25 cellular contexts compared by ENCODE assay signal in genomic region chr5:108898257-108898656, GRCh38.
"Had no signal": no experiment of that assay in that cellular context is flagged by ENCODE, and none has a peak within 500 bp of the region (broad histone marks: within the 10 kb centered on the region; RNA-seq: fewer than 3 reads in every experiment).

No MANE protein-coding gene starts in this region.

- DNase-seq: colonic mucosa; cortex of kidney; effector CD8-positive, alpha-beta T cell; effector memory CD8-positive, alpha-beta T cell; endodermal cell; erythroblast; esophagus squamous epithelium; foreskin melanocyte; gastrocnemius medialis; heart left ventricle; hypothalamus; immature natural killer cell; islet precursor cell; kidney; kidney glomerular epithelial cell; left colon; left ventricle myocardium superior; lower lobe of right lung; mesendoderm; midbrain had no signal

- H3K9me3 Mint-ChIP-seq: effector memory CD8-positive, alpha-beta T cell; immature natural killer cell had no signal

- H3K27me3 ChIP-seq: colonic mucosa, esophagus squamous epithelium, gastrocnemius medialis, heart left ventricle, hepatocyte had no signal

- H3K27ac ChIP-seq: colonic mucosa, epithelial cell of prostate, esophagus squamous epithelium, gastrocnemius medialis, heart left ventricle, hepatocyte, lower lobe of right lung had no signal

- H3K36me3 ChIP-seq: colonic mucosa had no signal

- H3K4me1 ChIP-seq: colonic mucosa, esophagus squamous epithelium, gastrocnemius medialis, heart left ventricle, lower lobe of right lung had no signal

- H3K4me3 Mint-ChIP-seq: dendritic cell treated with granulocyte-macrophage colony-stimulating factor and Interleukin-4, amounts not matched to agents 40 ng/mL and 50 ng/mL, for 4 days; effector memory CD8-positive, alpha-beta T cell; endodermal cell; immature natural killer cell had no signal

- H3K4me3 ChIP-seq: colonic mucosa, esophagus squamous epithelium, gastrocnemius medialis, heart left ventricle, hepatocyte, lower lobe of right lung had no signal

- H3K27me3 Mint-ChIP-seq: dendritic cell treated with granulocyte-macrophage colony-stimulating factor and Interleukin-4, amounts not matched to agents 40 ng/mL and 50 ng/mL, for 4 days; effector memory CD8-positive, alpha-beta T cell had no signal

- ATAC-seq: effector memory CD8-positive, alpha-beta T cell; esophagus mucosa; gastrocnemius medialis; heart left ventricle; left colon; left lobe of liver; left ventricle myocardium superior; lower lobe of right lung had no signal

- H3K9me3 ChIP-seq: colonic mucosa, esophagus squamous epithelium, gastrocnemius medialis, heart left ventricle, lower lobe of right lung had no signal

- H3K27ac Mint-ChIP-seq: dendritic cell treated with granulocyte-macrophage colony-stimulating factor and Interleukin-4, amounts not matched to agents 40 ng/mL and 50 ng/mL, for 4 days; endodermal cell had no signal

- H3K4me1 Mint-ChIP-seq: immature natural killer cell had no signal
